In genomic region chrX:65035451-65035779, GRCh38 we compare ENCODE assay signal across 8 cellular contexts. TPM values are rescaled to one million over a fixed set of nuclear protein-coding genes. Genes with fewer than 3 reads are reported as not detected.
DNase-seq lines count a peak whose midpoint lies in the region; ATAC-seq, FAIRE-seq and TF ChIP-seq lines count a peak whose summit lies in the region.
"Had no signal": no experiment of that assay in that cellular context is flagged by ENCODE, and none has a peak within 500 bp of the region (broad histone marks: within the 10 kb centered on the region; RNA-seq: fewer than 3 reads in every experiment).

No MANE protein-coding gene starts in this region.

- H3K9ac ChIP-seq in kidney (ENCODE audit: low read length in 2 of 2) = peak overlapping the region; percentile 46 to 48

- no peak overlapping the region for H3K27ac ChIP-seq in brain microvascular endothelial cell
- peak overlapping the region; percentile 47 to 63 for H3K27ac ChIP-seq in kidney (ENCODE audit: low read depth in 2 of 2, low read length in 2 of 2)
- peak overlapping the region; percentile 68 for H3K27ac ChIP-seq in substantia nigra (ENCODE audit: low read depth, low read length, poor library complexity, severe bottlenecking)

- H3K36me3 ChIP-seq in brain microvascular endothelial cell (replicated peaks) (no peaks in the 10 kb centered on the region), kidney (ENCODE audit: control insufficient read depth in 1 of 2, insufficient read depth in 2 of 2, low read length in 2 of 2) (no peaks in the 10 kb centered on the region)

- H3K27me3 ChIP-seq in brain microvascular endothelial cell (replicated peaks) = no peaks in the 10 kb centered on the region

- ATAC-seq in GM21576 (IDR thresholded peaks at IDR 0.05; ENCODE audit: unreplicated experiment) = peak; percentile 32

- H3K27ac Mint-ChIP-seq in IgD-negative memory B cell = peak overlapping the region; percentile 92 to 99 (median 93)

- no peak for TF ChIP-seq CTCF in GM12865 (IDR thresholded peaks at IDR 0.05; ENCODE audit: insufficient read depth, low read depth, low read length, missing control alignments)
- TF ChIP-seq CTCF in brain microvascular endothelial cell (IDR thresholded peaks at IDR 0.05; ENCODE audit: low read depth, low read length, missing control alignments) = no peak
- TF ChIP-seq CTCF in kidney (IDR thresholded peaks at IDR 0.05; ENCODE audit: borderline replicate concordance, extremely low read depth, insufficient read depth) = no peak

- peaks cover 3 to 9% (median 4%) of the 10 kb centered on the region in 3 donors for H3K4me1 Mint-ChIP-seq in IgD-negative memory B cell

- no peak for FAIRE-seq in kidney (lab: Jason Lieb, UNC)
- FAIRE-seq: endometrium had no signal

- H3K9me3 ChIP-seq in kidney (ENCODE audit: control insufficient read depth in 1 of 2, low read length in 2 of 2) = no peaks in the 10 kb centered on the region

- H3K9me3 Mint-ChIP-seq in IgD-negative memory B cell = peaks cover 0 to 1% (median 0%) of the 10 kb centered on the region in 3 donors

- no peaks in the 10 kb centered on the region for H3K36me3 Mint-ChIP-seq in IgD-negative memory B cell

- H3K27me3 Mint-ChIP-seq in IgD-negative memory B cell = no peaks in the 10 kb centered on the region

- H3K4me3 ChIP-seq in GM12865 (ENCODE audit: low read depth, low read length) (peak overlapping the region; percentile 71), brain microvascular endothelial cell (ENCODE audit: low read depth, low read length) (peak overlapping the region; percentile 41), kidney (ENCODE audit: low read length in 2 of 2) (peak overlapping the region; percentile 71 to 78)

- H3K4me3 Mint-ChIP-seq in IgD-negative memory B cell = peak overlapping the region; percentile 92 to 98 (median 94)

- peaks cover 0 to 2% of the 10 kb centered on the region in 2 donors for H3K4me1 ChIP-seq in kidney (ENCODE audit: control insufficient read depth in 1 of 2, insufficient read depth in 1 of 2, low read depth in 1 of 2, low read length in 2 of 2)

- intact Hi-C loops in kidney (cut with DNase I) = no loop called here

- in situ Hi-C loops in brain microvascular endothelial cell (cut with HindIII; ENCODE audit: low pct_ligation_motif_present, low sequenced_read_pairs) = no loop called here

- no peak for DNase-seq in GM12865 (ENCODE audit: low read depth)
- peak; percentile 4 for DNase-seq in brain microvascular endothelial cell
- peak; percentile 74 for DNase-seq in kidney
- DNase-seq in substantia nigra (lab: John Stamatoyannopoulos, UW) = peak in 23 of 49 donors; percentile 0 to 40 (median 13)
- DNase-seq in AG20443 (ENCODE audit: low spot score) = no peak

RNA-seq across cellular contexts. Expression of gene ZC3H12B, which starts 0.8 kb away (rescaled TPM):
- 0.80 TPM for polyA plus RNA-seq in IgD-negative memory B cell
- total RNA-seq in kidney = 3.4 TPM
- polyA plus RNA-seq in kidney (ENCODE audit: insufficient read depth, low read depth, low replicate concordance) = 0.67 TPM

RNA-seq across cellular contexts. Expression of gene ZC4H2, which starts 59.2 kb away (rescaled TPM):
- polyA plus RNA-seq in IgD-negative memory B cell (11.8 TPM), kidney (ENCODE audit: insufficient read depth, low read depth, low replicate concordance) (9.6 TPM)
- 8.7 TPM for total RNA-seq in kidney

Comparison
In these comparisons a context has a peak if more than half of its experiments do, and no peak if none do; other contexts are left out.
1. DNase-seq: peak in brain microvascular endothelial cell (single experiment) and kidney (single experiment); none in GM12865 (single experiment) and AG20443 (single experiment).
2. Peak in every context shown above with its lines, with median percentiles within 50 percentile points of each other: H3K4me3 ChIP-seq.